ENCODE assay signal across 10 cellular contexts in genomic region chr19:6947745-6948144, GRCh38.
DNase-seq lines count a peak whose midpoint lies in the region; ATAC-seq and TF ChIP-seq lines count a peak whose summit lies in the region.
"Had no signal": no experiment of that assay in that cellular context is flagged by ENCODE, and none has a peak within 500 bp of the region (broad histone marks: within the 10 kb centered on the region; RNA-seq: fewer than 3 reads in every experiment).

No MANE protein-coding gene starts in this region.

- no peaks in the 10 kb centered on the region for H3K9me3 Mint-ChIP-seq in T-helper 1 cell treated with Interleukin-12 subunit alpha and Interleukin-12 subunit beta and Interleukin-4 antibody, amounts not matched to agents 30 μg/mL and 1 μg/mL, for 36 hours
- H3K9me3 Mint-ChIP-seq in type B pancreatic cell, result no peaks in the 10 kb centered on the region

- POLR2A ChIA-PET in HEK293T (lab: Yijun Ruan, JAX), result no interaction called here

- H3K36me3 Mint-ChIP-seq in T-helper 1 cell treated with Interleukin-12 subunit alpha and Interleukin-12 subunit beta and Interleukin-4 antibody, amounts not matched to agents 30 μg/mL and 1 μg/mL, for 36 hours (ENCODE audit: low read depth), result no peaks in the 10 kb centered on the region
- H3K36me3 Mint-ChIP-seq in type B pancreatic cell, result no peaks in the 10 kb centered on the region

- peaks cover 16% of the 10 kb centered on the region for H3K4me1 Mint-ChIP-seq in T-helper 1 cell treated with Interleukin-12 subunit alpha and Interleukin-12 subunit beta and Interleukin-4 antibody, amounts not matched to agents 30 μg/mL and 1 μg/mL, for 36 hours (ENCODE audit: low read depth)
- H3K4me1 Mint-ChIP-seq in type B pancreatic cell (ENCODE audit: unreplicated experiment), result no peaks in the 10 kb centered on the region

- TF ChIP-seq CTCF in type B pancreatic cell (conservative IDR thresholded peaks at IDR 0.05), result no peak

- DNase-seq in AG20443 (ENCODE audit: low spot score) (peak; percentile 30), HEK293T (ENCODE audit: extremely low spot score) (peak; percentile 16), glomerular endothelial cell (ENCODE audit: extremely low read depth, low read depth, low spot score) (peak; percentile 87), erythroblast (lab: John Stamatoyannopoulos, UW) (no peak), NCI-H1105 treated with DMSO at 0.1 percent for 48 hours (lab: John Stamatoyannopoulos, UW) (no peak), type B pancreatic cell (ENCODE audit: extremely low spot score, unreplicated experiment) (no peak)
- DNase-seq: GDM1; NK-92 treated with Interleukin-12 subunit alpha and Interleukin-12 subunit beta, amount 100 ng/mL, for 24 hours had no signal

- TF ChIP-seq POLR2A in erythroblast (IDR thresholded peaks at IDR 0.05; ENCODE audit: low read length), result no peak

- CTCF ChIA-PET in HEK293T (lab: Yijun Ruan, JAX), result interaction anchor here (0.8 kb wide), 1 partner anchor 16 kb away, joined by 3 read pairs; no protein-coding TSS in a partner anchor

- no peak for ATAC-seq in HG03378 (IDR thresholded peaks at IDR 0.05; ENCODE audit: unreplicated experiment)

- H3K4me3 Mint-ChIP-seq in T-helper 1 cell treated with Interleukin-12 subunit alpha and Interleukin-12 subunit beta and Interleukin-4 antibody, amounts not matched to agents 30 μg/mL and 1 μg/mL, for 36 hours, result peak overlapping the region; percentile 41
- H3K4me3 Mint-ChIP-seq in type B pancreatic cell, result no peak overlapping the region

- peak overlapping the region; percentile 81 for H3K27ac Mint-ChIP-seq in T-helper 1 cell treated with Interleukin-12 subunit alpha and Interleukin-12 subunit beta and Interleukin-4 antibody, amounts not matched to agents 30 μg/mL and 1 μg/mL, for 36 hours
- H3K27ac Mint-ChIP-seq in type B pancreatic cell, result no peak overlapping the region

- no peaks in the 10 kb centered on the region for H3K27me3 Mint-ChIP-seq in T-helper 1 cell treated with Interleukin-12 subunit alpha and Interleukin-12 subunit beta and Interleukin-4 antibody, amounts not matched to agents 30 μg/mL and 1 μg/mL, for 36 hours (ENCODE audit: low read depth)
- no peaks in the 10 kb centered on the region for H3K27me3 Mint-ChIP-seq in type B pancreatic cell

TF ChIP-seq in HEK293T, 16 proteins besides CTCF, POLR2A, EP300 and RAD21:
- no peak for TF ChIP-seq ELF4 (IDR thresholded peaks at IDR 0.05)
- TF ChIP-seq PKNOX1 (IDR thresholded peaks at IDR 0.05), result peak; percentile 55; the same call in 1 of the 2 replicates

Comparison
In these comparisons a context has a peak if more than half of its experiments do, and no peak if none do; other contexts are left out.
1. DNase-seq: peak in AG20443 (single experiment), HEK293T (single experiment) and glomerular endothelial cell (single experiment); none in erythroblast (0 of 2), NCI-H1105 treated with DMSO at 0.1 percent for 48 hours (single experiment) and type B pancreatic cell (single experiment).